In genomic region chr14:60250318-60251035, GRCh38 we compare ENCODE assay signal across 8 cellular contexts. TPM values are rescaled to one million over a fixed set of nuclear protein-coding genes. Genes with fewer than 3 reads are reported as not detected.
A peak's percentile ranks its signal among the peaks of the same experiment; 100 is the strongest.
DNase-seq lines count a peak whose midpoint lies in the region; ATAC-seq and TF ChIP-seq lines count a peak whose summit lies in the region.

No MANE protein-coding gene starts in this region.

- CTCF ChIA-PET in OCI-LY7 (lab: Charles Lee; ENCODE audit: unreplicated experiment) = interaction anchor here (0.7 to 0.9 kb wide), 2 partner anchors 46 to 81 kb away, joined by 3 to 4 read pairs; no protein-coding TSS in a partner anchor

- H3K4me3 ChIP-seq in heart left ventricle = peak overlapping the region; percentile 65 to 94 (median 84)
- peak overlapping the region; percentile 87 for H3K4me3 ChIP-seq in OCI-LY7 (ENCODE audit: low read depth, low read length, poor library complexity, severe bottlenecking)
- H3K4me3 ChIP-seq in endocrine pancreas (ENCODE audit: control insufficient read depth, insufficient read depth, low read length) = peak overlapping the region; percentile 98

- DNase-seq in heart left ventricle (no peak), left ventricle myocardium superior (no peak), OCI-LY7 (ENCODE audit: low spot score) (peak; percentile 25), amniotic stem cell (lab: John Stamatoyannopoulos, UW) (no peak)

- H3K9ac ChIP-seq in endocrine pancreas (ENCODE audit: control insufficient read depth, insufficient read depth, low read length) = peak overlapping the region; percentile 76

- POLR2A ChIA-PET in OCI-LY7 (lab: Charles Lee) = interaction anchor here (0.6 to 8.9 kb wide), 13 partner anchors 10 to 940 kb away, joined by 3 to 115 read pairs (median 5); partner anchors contain the start of gene DHRS7

- peak overlapping the region; percentile 0; the same call in 1 of the 2 replicates for H2AFZ ChIP-seq in OCI-LY7 (ENCODE audit: low read length)

- H3K4me2 ChIP-seq in OCI-LY7 (ENCODE audit: low read length) = peak overlapping the region; percentile 92

- H3K9me3 Mint-ChIP-seq in nephron = no peaks in the 10 kb centered on the region

- ATAC-seq in heart left ventricle = no peak
- no peak for ATAC-seq in left ventricle myocardium superior
- ATAC-seq in HG03354 (IDR thresholded peaks at IDR 0.05; ENCODE audit: poor library complexity, severe bottlenecking, unreplicated experiment) = no peak
- no peak for ATAC-seq in GM21381 (IDR thresholded peaks at IDR 0.05; ENCODE audit: unreplicated experiment)

- no peaks in the 10 kb centered on the region for H3K27me3 Mint-ChIP-seq in nephron (ENCODE audit: low read depth)

- TF ChIP-seq POLR2A in heart left ventricle (IDR thresholded peaks at IDR 0.05) = no peak

- H3K36me3 ChIP-seq in heart left ventricle (no peaks in the 10 kb centered on the region), OCI-LY7 (ENCODE audit: insufficient read depth, low read length) (peaks cover 36% of the 10 kb centered on the region), endocrine pancreas (ENCODE audit: control insufficient read depth, insufficient read depth, low read length) (no peaks in the 10 kb centered on the region)

- H3K4me3 Mint-ChIP-seq in nephron = peak overlapping the region; percentile 85 to 97 (median 92)

- peak overlapping the region; percentile 93 to 100 (median 100) for H3K27ac ChIP-seq in heart left ventricle
- H3K27ac ChIP-seq in OCI-LY7 (ENCODE audit: low read depth, low read length, poor library complexity, severe bottlenecking) = peak overlapping the region; percentile 92

- H4K20me1 ChIP-seq in OCI-LY7 (ENCODE audit: insufficient read depth, low read length) = peaks cover 30% of the 10 kb centered on the region; the same call in 1 of the 2 replicates

- 16 to 23% (median 19%) methylated on average over 6 of the region's 6 CpGs for WGBS in heart left ventricle, 4 donors

- H3K27me3 ChIP-seq in heart left ventricle = no peaks in the 10 kb centered on the region
- no peaks in the 10 kb centered on the region for H3K27me3 ChIP-seq in endocrine pancreas (ENCODE audit: control insufficient read depth, insufficient read depth, low read length)

- intact Hi-C loops in heart left ventricle (cut with DNase I) = loop anchor here in 1 of 10 donors (5.0 kb wide), 1 partner anchor 52 kb away; no protein-coding TSS in a partner anchor
- intact Hi-C loops in left ventricle myocardium superior (cut with micrococcal nuclease) = no loop called here
- intact Hi-C loops in OCI-LY7 (cut with micrococcal nuclease; ENCODE audit: unreplicated experiment) = loop anchor here (5.0 kb wide), 1 partner anchor 312 kb away; no protein-coding TSS in a partner anchor

- H3K9me2 ChIP-seq in OCI-LY7 (ENCODE audit: insufficient read depth, low read length) = no peaks in the 10 kb centered on the region

- H3K27ac Mint-ChIP-seq in nephron = peak overlapping the region; percentile 89 to 98 (median 96)

- H3K79me2 ChIP-seq in OCI-LY7 (ENCODE audit: insufficient read depth, low read depth, low read length) = peaks cover 57% of the 10 kb centered on the region

- TF ChIP-seq CTCF in heart left ventricle (IDR thresholded peaks at IDR 0.05) = no peak
- TF ChIP-seq CTCF in OCI-LY7 (conservative IDR thresholded peaks at IDR 0.05; ENCODE audit: low read length) = no peak
- TF ChIP-seq CTCF in nephron (IDR thresholded peaks at IDR 0.05; ENCODE audit: unreplicated experiment in 3 of 3) = no peak

- H3K9me3 ChIP-seq in heart left ventricle = no peaks in the 10 kb centered on the region
- 0 out of 2 replicates have a peak, but pooled peaks cover 7% of the 10 kb centered on the region for H3K9me3 ChIP-seq in OCI-LY7 (ENCODE audit: low read length)
- H3K9me3 ChIP-seq in endocrine pancreas (ENCODE audit: control insufficient read depth, low read length) = no peaks in the 10 kb centered on the region

- peaks cover 2 to 63% (median 46%) of the 10 kb centered on the region in 12 donors for H3K4me1 ChIP-seq in heart left ventricle
- peaks cover 57% of the 10 kb centered on the region for H3K4me1 ChIP-seq in OCI-LY7 (ENCODE audit: insufficient read depth, low read length, poor library complexity, severe bottlenecking)
- H3K4me1 ChIP-seq in endocrine pancreas (ENCODE audit: control insufficient read depth, insufficient read depth, low read length) = peaks cover 33% of the 10 kb centered on the region

- peaks cover 55% of the 10 kb centered on the region for H3K4me1 Mint-ChIP-seq in nephron

- no TSS peak for BruUV-seq in OCI-LY7 (replicated peaks; lab: Mats Ljungman, UMichigan)

- peaks cover 16% of the 10 kb centered on the region for H3K36me3 Mint-ChIP-seq in nephron (ENCODE audit: low read depth)

RNA-seq across cellular contexts. Expression of gene PPM1A, which starts 1.5 kb away (rescaled TPM):
- total RNA-seq in heart left ventricle (100 to 1,000 TPM in 4 of 9 donors, 10 to 100 TPM in 5; 60.7 to 126 (median 95.1) TPM), left ventricle myocardium superior (117 TPM), OCI-LY7 (2022) (75.1 and 81.0 TPM in 2 replicates)
- polyA plus RNA-seq in heart left ventricle = 10 to 100 TPM; 27.7 to 55.1 TPM
- total RNA-seq in OCI-LY7 (2014; rRNA removed; shearing (Covaris generic)) = 25.4 and 28.8 TPM in 2 replicates
